1 cellular context compared by ENCODE assay signal in the genomic region with DNA sequence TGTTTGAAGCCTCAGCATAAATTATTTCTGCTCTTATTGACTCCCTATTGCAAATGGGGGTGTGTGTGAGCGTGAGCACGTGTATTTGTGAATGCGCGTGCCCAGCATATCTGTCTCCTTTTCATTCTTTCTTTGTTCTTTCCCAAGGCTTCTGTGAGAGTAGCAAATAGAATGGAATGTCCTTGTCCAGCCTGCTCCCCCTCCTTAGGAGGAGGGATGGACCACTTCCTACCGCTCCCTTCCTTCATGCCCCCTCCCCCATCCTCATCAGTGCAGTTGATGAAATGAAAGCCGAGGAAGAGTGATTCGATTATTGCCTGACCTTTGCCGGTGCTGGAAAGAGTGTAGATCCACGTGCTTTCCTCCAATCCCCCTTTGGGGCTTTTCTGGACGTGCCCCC.
TF ChIP-seq lines count a peak whose summit lies in the region.

No MANE protein-coding gene starts in this region.

TF ChIP-seq in GM23338, 12 proteins besides CTCF, POLR2A, EP300 and RAD21 (continued from another document):
- TF ChIP-seq ZNF462 (CRISPR knock-in tag; IDR thresholded peaks at IDR 0.05) (no peak), NANOG (IDR thresholded peaks at IDR 0.05; ENCODE audit: borderline replicate concordance) (no peak), EZH2phosphoT487 (IDR thresholded peaks at IDR 0.05; ENCODE audit: unreplicated experiment) (no peak), JUNB (IDR thresholded peaks at IDR 0.05; ENCODE audit: unreplicated experiment) (no peak), STAT1 (IDR thresholded peaks at IDR 0.05; ENCODE audit: unreplicated experiment) (no peak), EZH2 (IDR thresholded peaks at IDR 0.05; ENCODE audit: low read depth, unreplicated experiment) (no peak), CREB1 (CRISPR knock-in tag; IDR thresholded peaks at IDR 0.05; ENCODE audit: low read depth) (no peak)
- TF ChIP-seq, protein P1, sequence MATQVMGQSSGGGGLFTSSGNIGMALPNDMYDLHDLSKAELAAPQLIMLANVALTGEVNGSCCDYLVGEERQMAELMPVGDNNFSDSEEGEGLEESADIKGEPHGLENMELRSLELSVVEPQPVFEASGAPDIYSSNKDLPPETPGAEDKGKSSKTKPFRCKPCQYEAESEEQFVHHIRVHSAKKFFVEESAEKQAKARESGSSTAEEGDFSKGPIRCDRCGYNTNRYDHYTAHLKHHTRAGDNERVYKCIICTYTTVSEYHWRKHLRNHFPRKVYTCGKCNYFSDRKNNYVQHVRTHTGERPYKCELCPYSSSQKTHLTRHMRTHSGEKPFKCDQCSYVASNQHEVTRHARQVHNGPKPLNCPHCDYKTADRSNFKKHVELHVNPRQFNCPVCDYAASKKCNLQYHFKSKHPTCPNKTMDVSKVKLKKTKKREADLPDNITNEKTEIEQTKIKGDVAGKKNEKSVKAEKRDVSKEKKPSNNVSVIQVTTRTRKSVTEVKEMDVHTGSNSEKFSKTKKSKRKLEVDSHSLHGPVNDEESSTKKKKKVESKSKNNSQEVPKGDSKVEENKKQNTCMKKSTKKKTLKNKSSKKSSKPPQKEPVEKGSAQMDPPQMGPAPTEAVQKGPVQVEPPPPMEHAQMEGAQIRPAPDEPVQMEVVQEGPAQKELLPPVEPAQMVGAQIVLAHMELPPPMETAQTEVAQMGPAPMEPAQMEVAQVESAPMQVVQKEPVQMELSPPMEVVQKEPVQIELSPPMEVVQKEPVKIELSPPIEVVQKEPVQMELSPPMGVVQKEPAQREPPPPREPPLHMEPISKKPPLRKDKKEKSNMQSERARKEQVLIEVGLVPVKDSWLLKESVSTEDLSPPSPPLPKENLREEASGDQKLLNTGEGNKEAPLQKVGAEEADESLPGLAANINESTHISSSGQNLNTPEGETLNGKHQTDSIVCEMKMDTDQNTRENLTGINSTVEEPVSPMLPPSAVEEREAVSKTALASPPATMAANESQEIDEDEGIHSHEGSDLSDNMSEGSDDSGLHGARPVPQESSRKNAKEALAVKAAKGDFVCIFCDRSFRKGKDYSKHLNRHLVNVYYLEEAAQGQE (IDR thresholded peaks at IDR 0.05; ENCODE audit: unreplicated experiment) = no peak
